1 cellular context compared by ENCODE assay signal in the genomic region with DNA sequence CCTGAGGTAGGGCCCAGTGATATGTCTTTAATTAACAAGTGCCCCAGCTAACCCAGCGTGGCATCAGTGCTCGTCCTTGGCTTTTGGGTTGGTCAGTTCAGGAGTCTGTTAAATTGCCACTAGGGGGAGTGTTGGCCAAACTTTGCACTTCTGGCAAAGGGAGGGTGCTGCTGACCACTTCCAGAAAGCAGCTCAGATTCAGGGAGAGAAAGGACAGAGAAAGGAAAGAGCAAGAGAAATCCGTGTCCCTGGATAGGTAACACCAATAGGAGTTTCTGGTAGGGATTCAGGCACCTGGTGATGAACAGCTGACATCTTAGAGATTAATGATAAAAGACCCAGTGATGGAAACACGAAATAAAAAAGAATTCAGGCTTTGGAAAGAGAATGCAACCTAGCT.
TF ChIP-seq lines count a peak whose summit lies in the region.

No MANE protein-coding gene starts in this region.

TF ChIP-seq in HepG2, 621 proteins besides CTCF, POLR2A, EP300 and RAD21 (continued from another document and continues in another):
- TF ChIP-seq, protein P1, sequence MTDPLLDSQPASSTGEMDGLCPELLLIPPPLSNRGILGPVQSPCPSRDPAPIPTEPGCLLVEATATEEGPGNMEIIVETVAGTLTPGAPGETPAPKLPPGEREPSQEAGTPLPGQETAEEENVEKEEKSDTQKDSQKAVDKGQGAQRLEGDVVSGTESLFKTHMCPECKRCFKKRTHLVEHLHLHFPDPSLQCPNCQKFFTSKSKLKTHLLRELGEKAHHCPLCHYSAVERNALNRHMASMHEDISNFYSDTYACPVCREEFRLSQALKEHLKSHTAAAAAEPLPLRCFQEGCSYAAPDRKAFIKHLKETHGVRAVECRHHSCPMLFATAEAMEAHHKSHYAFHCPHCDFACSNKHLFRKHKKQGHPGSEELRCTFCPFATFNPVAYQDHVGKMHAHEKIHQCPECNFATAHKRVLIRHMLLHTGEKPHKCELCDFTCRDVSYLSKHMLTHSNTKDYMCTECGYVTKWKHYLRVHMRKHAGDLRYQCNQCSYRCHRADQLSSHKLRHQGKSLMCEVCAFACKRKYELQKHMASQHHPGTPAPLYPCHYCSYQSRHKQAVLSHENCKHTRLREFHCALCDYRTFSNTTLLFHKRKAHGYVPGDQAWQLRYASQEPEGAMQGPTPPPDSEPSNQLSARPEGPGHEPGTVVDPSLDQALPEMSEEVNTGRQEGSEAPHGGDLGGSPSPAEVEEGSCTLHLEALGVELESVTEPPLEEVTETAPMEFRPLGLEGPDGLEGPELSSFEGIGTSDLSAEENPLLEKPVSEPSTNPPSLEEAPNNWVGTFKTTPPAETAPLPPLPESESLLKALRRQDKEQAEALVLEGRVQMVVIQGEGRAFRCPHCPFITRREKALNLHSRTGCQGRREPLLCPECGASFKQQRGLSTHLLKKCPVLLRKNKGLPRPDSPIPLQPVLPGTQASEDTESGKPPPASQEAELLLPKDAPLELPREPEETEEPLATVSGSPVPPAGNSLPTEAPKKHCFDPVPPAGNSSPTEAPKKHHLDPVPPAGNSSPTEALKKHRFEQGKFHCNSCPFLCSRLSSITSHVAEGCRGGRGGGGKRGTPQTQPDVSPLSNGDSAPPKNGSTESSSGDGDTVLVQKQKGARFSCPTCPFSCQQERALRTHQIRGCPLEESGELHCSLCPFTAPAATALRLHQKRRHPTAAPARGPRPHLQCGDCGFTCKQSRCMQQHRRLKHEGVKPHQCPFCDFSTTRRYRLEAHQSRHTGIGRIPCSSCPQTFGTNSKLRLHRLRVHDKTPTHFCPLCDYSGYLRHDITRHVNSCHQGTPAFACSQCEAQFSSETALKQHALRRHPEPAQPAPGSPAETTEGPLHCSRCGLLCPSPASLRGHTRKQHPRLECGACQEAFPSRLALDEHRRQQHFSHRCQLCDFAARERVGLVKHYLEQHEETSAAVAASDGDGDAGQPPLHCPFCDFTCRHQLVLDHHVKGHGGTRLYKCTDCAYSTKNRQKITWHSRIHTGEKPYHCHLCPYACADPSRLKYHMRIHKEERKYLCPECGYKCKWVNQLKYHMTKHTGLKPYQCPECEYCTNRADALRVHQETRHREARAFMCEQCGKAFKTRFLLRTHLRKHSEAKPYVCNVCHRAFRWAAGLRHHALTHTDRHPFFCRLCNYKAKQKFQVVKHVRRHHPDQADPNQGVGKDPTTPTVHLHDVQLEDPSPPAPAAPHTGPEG (CRISPR knock-in tag; IDR thresholded peaks at IDR 0.05), result no peak
- TF ChIP-seq EHMT2 (IDR thresholded peaks at IDR 0.05; ENCODE audit: borderline replicate concordance, low read depth, low read length), result no peak
- TF ChIP-seq, protein P2, sequence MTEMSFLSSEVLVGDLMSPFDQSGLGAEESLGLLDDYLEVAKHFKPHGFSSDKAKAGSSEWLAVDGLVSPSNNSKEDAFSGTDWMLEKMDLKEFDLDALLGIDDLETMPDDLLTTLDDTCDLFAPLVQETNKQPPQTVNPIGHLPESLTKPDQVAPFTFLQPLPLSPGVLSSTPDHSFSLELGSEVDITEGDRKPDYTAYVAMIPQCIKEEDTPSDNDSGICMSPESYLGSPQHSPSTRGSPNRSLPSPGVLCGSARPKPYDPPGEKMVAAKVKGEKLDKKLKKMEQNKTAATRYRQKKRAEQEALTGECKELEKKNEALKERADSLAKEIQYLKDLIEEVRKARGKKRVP (CRISPR knock-in tag; IDR thresholded peaks at IDR 0.05), result no peak
- TF ChIP-seq ERF (CRISPR knock-in tag; IDR thresholded peaks at IDR 0.05), result peak; percentile 60; the same call in 1 of the 2 replicates
- peak; percentile 96 for TF ChIP-seq ZNF317 (CRISPR knock-in tag; IDR thresholded peaks at IDR 0.05)
- TF ChIP-seq JUND (CRISPR knock-in tag; IDR thresholded peaks at IDR 0.05), result no peak
- TF ChIP-seq BRD4 (CRISPR knock-in tag; IDR thresholded peaks at IDR 0.05), result no peak
- 0 out of 2 replicates have a peak, but pooled peaks have one; percentile 23 for TF ChIP-seq GFI1 (CRISPR knock-in tag; IDR thresholded peaks at IDR 0.05; ENCODE audit: borderline replicate concordance)
- no peak for TF ChIP-seq ZNF772 (CRISPR knock-in tag; IDR thresholded peaks at IDR 0.05)
- no peak for TF ChIP-seq NFATC3 (CRISPR knock-in tag; IDR thresholded peaks at IDR 0.05)
- TF ChIP-seq YY1 (IDR thresholded peaks at IDR 0.05; ENCODE audit: insufficient read depth, insufficient replicate concordance, low read depth, low read length), result no peak
- TF ChIP-seq ZNF780A (CRISPR knock-in tag; IDR thresholded peaks at IDR 0.05), result no peak
- TF ChIP-seq, protein P3, sequence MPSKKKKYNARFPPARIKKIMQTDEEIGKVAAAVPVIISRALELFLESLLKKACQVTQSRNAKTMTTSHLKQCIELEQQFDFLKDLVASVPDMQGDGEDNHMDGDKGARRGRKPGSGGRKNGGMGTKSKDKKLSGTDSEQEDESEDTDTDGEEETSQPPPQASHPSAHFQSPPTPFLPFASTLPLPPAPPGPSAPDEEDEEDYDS (CRISPR knock-in tag; IDR thresholded peaks at IDR 0.05), result 0 out of 2 replicates have a peak, but pooled peaks have one; percentile 28
- TF ChIP-seq NFIC (IDR thresholded peaks at IDR 0.05; ENCODE audit: low read length), result no peak
- TF ChIP-seq, protein P4, sequence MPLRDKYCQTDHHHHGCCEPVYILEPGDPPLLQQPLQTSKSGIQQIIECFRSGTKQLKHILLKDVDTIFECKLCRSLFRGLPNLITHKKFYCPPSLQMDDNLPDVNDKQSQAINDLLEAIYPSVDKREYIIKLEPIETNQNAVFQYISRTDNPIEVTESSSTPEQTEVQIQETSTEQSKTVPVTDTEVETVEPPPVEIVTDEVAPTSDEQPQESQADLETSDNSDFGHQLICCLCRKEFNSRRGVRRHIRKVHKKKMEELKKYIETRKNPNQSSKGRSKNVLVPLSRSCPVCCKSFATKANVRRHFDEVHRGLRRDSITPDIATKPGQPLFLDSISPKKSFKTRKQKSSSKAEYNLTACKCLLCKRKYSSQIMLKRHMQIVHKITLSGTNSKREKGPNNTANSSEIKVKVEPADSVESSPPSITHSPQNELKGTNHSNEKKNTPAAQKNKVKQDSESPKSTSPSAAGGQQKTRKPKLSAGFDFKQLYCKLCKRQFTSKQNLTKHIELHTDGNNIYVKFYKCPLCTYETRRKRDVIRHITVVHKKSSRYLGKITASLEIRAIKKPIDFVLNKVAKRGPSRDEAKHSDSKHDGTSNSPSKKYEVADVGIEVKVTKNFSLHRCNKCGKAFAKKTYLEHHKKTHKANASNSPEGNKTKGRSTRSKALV (CRISPR knock-in tag; IDR thresholded peaks at IDR 0.05), result peak; percentile 60; the same call in 1 of the 2 replicates
- no peak for TF ChIP-seq CHCHD3 (CRISPR knock-in tag; IDR thresholded peaks at IDR 0.05)
- TF ChIP-seq HES4 (CRISPR knock-in tag; IDR thresholded peaks at IDR 0.05; ENCODE audit: borderline replicate concordance), result no peak
- TF ChIP-seq ZNF709 (CRISPR knock-in tag; IDR thresholded peaks at IDR 0.05), result no peak
- TF ChIP-seq CEBPG (CRISPR knock-in tag; IDR thresholded peaks at IDR 0.05), result no peak
- no peak for TF ChIP-seq ZNF121 (CRISPR knock-in tag; IDR thresholded peaks at IDR 0.05)
- no peak for TF ChIP-seq HOXA9 (CRISPR knock-in tag; IDR thresholded peaks at IDR 0.05; ENCODE audit: borderline replicate concordance)
- no peak for TF ChIP-seq SAFB2 (CRISPR knock-in tag; IDR thresholded peaks at IDR 0.05; ENCODE audit: borderline replicate concordance, low read depth)
- TF ChIP-seq GTF3A (CRISPR knock-in tag; conservative IDR thresholded peaks at IDR 0.05), result no peak
- TF ChIP-seq, protein P5, sequence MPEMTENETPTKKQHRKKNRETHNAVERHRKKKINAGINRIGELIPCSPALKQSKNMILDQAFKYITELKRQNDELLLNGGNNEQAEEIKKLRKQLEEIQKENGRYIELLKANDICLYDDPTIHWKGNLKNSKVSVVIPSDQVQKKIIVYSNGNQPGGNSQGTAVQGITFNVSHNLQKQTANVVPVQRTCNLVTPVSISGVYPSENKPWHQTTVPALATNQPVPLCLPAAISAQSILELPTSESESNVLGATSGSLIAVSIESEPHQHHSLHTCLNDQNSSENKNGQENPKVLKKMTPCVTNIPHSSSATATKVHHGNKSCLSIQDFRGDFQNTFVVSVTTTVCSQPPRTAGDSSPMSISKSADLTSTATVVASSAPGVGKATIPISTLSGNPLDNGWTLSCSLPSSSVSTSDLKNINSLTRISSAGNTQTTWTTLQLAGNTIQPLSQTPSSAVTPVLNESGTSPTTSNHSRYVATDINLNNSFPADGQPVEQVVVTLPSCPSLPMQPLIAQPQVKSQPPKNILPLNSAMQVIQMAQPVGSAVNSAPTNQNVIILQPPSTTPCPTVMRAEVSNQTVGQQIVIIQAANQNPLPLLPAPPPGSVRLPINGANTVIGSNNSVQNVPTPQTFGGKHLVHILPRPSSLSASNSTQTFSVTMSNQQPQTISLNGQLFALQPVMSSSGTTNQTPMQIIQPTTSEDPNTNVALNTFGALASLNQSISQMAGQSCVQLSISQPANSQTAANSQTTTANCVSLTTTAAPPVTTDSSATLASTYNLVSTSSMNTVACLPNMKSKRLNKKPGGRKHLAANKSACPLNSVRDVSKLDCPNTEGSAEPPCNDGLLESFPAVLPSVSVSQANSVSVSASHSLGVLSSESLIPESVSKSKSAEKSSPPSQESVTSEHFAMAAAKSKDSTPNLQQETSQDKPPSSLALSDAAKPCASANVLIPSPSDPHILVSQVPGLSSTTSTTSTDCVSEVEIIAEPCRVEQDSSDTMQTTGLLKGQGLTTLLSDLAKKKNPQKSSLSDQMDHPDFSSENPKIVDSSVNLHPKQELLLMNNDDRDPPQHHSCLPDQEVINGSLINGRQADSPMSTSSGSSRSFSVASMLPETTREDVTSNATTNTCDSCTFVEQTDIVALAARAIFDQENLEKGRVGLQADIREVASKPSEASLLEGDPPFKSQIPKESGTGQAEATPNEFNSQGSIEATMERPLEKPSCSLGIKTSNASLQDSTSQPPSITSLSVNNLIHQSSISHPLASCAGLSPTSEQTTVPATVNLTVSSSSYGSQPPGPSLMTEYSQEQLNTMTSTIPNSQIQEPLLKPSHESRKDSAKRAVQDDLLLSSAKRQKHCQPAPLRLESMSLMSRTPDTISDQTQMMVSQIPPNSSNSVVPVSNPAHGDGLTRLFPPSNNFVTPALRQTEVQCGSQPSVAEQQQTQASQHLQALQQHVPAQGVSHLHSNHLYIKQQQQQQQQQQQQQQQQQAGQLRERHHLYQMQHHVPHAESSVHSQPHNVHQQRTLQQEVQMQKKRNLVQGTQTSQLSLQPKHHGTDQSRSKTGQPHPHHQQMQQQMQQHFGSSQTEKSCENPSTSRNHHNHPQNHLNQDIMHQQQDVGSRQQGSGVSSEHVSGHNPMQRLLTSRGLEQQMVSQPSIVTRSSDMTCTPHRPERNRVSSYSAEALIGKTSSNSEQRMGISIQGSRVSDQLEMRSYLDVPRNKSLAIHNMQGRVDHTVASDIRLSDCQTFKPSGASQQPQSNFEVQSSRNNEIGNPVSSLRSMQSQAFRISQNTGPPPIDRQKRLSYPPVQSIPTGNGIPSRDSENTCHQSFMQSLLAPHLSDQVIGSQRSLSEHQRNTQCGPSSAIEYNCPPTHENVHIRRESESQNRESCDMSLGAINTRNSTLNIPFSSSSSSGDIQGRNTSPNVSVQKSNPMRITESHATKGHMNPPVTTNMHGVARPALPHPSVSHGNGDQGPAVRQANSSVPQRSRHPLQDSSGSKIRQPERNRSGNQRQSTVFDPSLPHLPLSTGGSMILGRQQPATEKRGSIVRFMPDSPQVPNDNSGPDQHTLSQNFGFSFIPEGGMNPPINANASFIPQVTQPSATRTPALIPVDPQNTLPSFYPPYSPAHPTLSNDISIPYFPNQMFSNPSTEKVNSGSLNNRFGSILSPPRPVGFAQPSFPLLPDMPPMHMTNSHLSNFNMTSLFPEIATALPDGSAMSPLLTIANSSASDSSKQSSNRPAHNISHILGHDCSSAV (CRISPR knock-in tag; IDR thresholded peaks at IDR 0.05; ENCODE audit: borderline replicate concordance), result no peak
- no peak for TF ChIP-seq STAT5B (CRISPR knock-in tag; IDR thresholded peaks at IDR 0.05)
- no peak for TF ChIP-seq KMT2A (CRISPR knock-in tag; IDR thresholded peaks at IDR 0.05)
- no peak for TF ChIP-seq ZNF792 (CRISPR knock-in tag; IDR thresholded peaks at IDR 0.05)
- no peak for TF ChIP-seq MAZ (IDR thresholded peaks at IDR 0.05; ENCODE audit: borderline replicate concordance, low read depth, low read length)
- TF ChIP-seq MAZ (CRISPR knock-in tag; IDR thresholded peaks at IDR 0.05; ENCODE audit: low read depth), result no peak
- TF ChIP-seq ZNF460 (CRISPR knock-in tag; IDR thresholded peaks at IDR 0.05; ENCODE audit: borderline replicate concordance), result no peak
- TF ChIP-seq ZNF451 (CRISPR knock-in tag; IDR thresholded peaks at IDR 0.05), result no peak
- TF ChIP-seq TAF15 (IDR thresholded peaks at IDR 0.05; ENCODE audit: low read depth, low read length, poor library complexity, severe bottlenecking), result no peak
- TF ChIP-seq ZBTB20 (CRISPR knock-in tag; IDR thresholded peaks at IDR 0.05; ENCODE audit: borderline replicate concordance, low read depth), result no peak
- TF ChIP-seq, protein P6, sequence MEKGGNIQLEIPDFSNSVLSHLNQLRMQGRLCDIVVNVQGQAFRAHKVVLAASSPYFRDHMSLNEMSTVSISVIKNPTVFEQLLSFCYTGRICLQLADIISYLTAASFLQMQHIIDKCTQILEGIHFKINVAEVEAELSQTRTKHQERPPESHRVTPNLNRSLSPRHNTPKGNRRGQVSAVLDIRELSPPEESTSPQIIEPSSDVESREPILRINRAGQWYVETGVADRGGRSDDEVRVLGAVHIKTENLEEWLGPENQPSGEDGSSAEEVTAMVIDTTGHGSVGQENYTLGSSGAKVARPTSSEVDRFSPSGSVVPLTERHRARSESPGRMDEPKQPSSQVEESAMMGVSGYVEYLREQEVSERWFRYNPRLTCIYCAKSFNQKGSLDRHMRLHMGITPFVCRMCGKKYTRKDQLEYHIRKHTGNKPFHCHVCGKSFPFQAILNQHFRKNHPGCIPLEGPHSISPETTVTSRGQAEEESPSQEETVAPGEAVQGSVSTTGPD (CRISPR knock-in tag; IDR thresholded peaks at IDR 0.05), result no peak
- peak; percentile 53; the same call in 1 of the 2 replicates for TF ChIP-seq ELF3 (CRISPR knock-in tag; IDR thresholded peaks at IDR 0.05)
- no peak for TF ChIP-seq ZNF777 (CRISPR knock-in tag; IDR thresholded peaks at IDR 0.05)
- TF ChIP-seq ZNF598 (CRISPR knock-in tag; IDR thresholded peaks at IDR 0.05; ENCODE audit: borderline replicate concordance), result no peak
- TF ChIP-seq NR2F2 (IDR thresholded peaks at IDR 0.05; ENCODE audit: borderline replicate concordance, low read depth), result no peak
- 0 out of 2 replicates have a peak, but pooled peaks have one; percentile 51 for TF ChIP-seq ISL2 (CRISPR knock-in tag; IDR thresholded peaks at IDR 0.05)
- no peak for TF ChIP-seq SALL2 (CRISPR knock-in tag; IDR thresholded peaks at IDR 0.05)
- no peak for TF ChIP-seq ZNF557 (CRISPR knock-in tag; IDR thresholded peaks at IDR 0.05)
- no peak for TF ChIP-seq ARHGAP35 (CRISPR knock-in tag; IDR thresholded peaks at IDR 0.05; ENCODE audit: borderline replicate concordance)
- no peak for TF ChIP-seq MZF1 (CRISPR knock-in tag; IDR thresholded peaks at IDR 0.05; ENCODE audit: borderline replicate concordance)
- TF ChIP-seq THYN1 (CRISPR knock-in tag; IDR thresholded peaks at IDR 0.05; ENCODE audit: borderline replicate concordance, low read depth), result no peak
- no peak for TF ChIP-seq RARG (CRISPR knock-in tag; IDR thresholded peaks at IDR 0.05; ENCODE audit: low read depth)
- no peak for TF ChIP-seq RAD51 (IDR thresholded peaks at IDR 0.05; ENCODE audit: borderline replicate concordance)
- TF ChIP-seq ZMYM3 (CRISPR knock-in tag; IDR thresholded peaks at IDR 0.05), result no peak
- no peak for TF ChIP-seq ZNF747 (CRISPR knock-in tag; IDR thresholded peaks at IDR 0.05; ENCODE audit: borderline replicate concordance)
- TF ChIP-seq RBAK (CRISPR knock-in tag; IDR thresholded peaks at IDR 0.05), result no peak
- no peak for TF ChIP-seq ZNF615 (CRISPR knock-in tag; IDR thresholded peaks at IDR 0.05; ENCODE audit: borderline replicate concordance)
- no peak for TF ChIP-seq ZBTB38 (CRISPR knock-in tag; IDR thresholded peaks at IDR 0.05)
- no peak for TF ChIP-seq TSC22D2 (CRISPR knock-in tag; IDR thresholded peaks at IDR 0.05; ENCODE audit: borderline replicate concordance)
- TF ChIP-seq ZNF605 (CRISPR knock-in tag; IDR thresholded peaks at IDR 0.05), result no peak
